ENCODE assay signal across 1 cellular context in the genomic region with DNA sequence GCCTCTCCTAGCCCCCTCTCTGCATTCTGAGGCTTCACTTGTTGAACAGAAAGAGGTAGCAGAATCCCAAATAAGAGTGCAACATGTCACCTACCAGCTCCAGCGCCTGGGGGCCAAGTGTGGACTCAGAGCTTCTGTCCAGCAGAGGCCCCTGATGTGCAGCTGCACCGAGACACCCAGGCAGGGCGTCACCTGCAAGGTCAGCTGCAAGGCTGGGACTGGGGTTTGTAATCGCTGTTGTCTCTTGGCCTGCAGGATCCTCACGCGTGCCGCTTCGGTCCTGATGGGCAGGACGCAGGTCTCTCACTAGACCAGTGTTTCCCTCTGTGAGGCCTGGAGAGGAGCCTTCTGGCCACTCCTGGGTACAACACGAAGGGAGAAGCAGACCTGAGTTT.
TF ChIP-seq lines count a peak whose summit lies in the region.

No MANE protein-coding gene starts in this region.

TF ChIP-seq in HEK293, 187 proteins besides CTCF, POLR2A, EP300 and RAD21:
- TF ChIP-seq SCRT2 (tag by site-specific recombination; IDR thresholded peaks at IDR 0.05) (peak; percentile 20; the same call in 1 of the 2 replicates), ZNF16 (tag by site-specific recombination; IDR thresholded peaks at IDR 0.05; ENCODE audit: low read depth) (no peak), EGR2 (tag by site-specific recombination; IDR thresholded peaks at IDR 0.05; ENCODE audit: low read depth) (no peak)
